1 cellular context compared by ENCODE assay signal in genomic region chr14:23544511-23545447, GRCh38.
TF ChIP-seq lines count a peak whose summit lies in the region.

No MANE protein-coding gene starts in this region.

TF ChIP-seq in WTC11, 78 proteins besides CTCF, POLR2A, EP300 and RAD21 (continued from another document and continues in another):
- TF ChIP-seq PRDM15 (CRISPR knock-in tag; IDR thresholded peaks at IDR 0.05) (peak; percentile 71), ESRRA (CRISPR knock-in tag; IDR thresholded peaks at IDR 0.05; ENCODE audit: borderline replicate concordance) (no peak), FOXK1 (CRISPR knock-in tag; IDR thresholded peaks at IDR 0.05) (no peak), ARID4B (CRISPR knock-in tag; IDR thresholded peaks at IDR 0.05; ENCODE audit: borderline replicate concordance) (0 out of 2 replicates have a peak, but pooled peaks have one; percentile 43), JAZF1 (CRISPR knock-in tag; IDR thresholded peaks at IDR 0.05) (no peak), HMGA2 (CRISPR knock-in tag; IDR thresholded peaks at IDR 0.05) (no peak), OVOL2 (CRISPR knock-in tag; IDR thresholded peaks at IDR 0.05; ENCODE audit: borderline replicate concordance) (no peak), ZBTB21 (CRISPR knock-in tag; IDR thresholded peaks at IDR 0.05; ENCODE audit: borderline replicate concordance) (no peak), MXD4 (CRISPR knock-in tag; IDR thresholded peaks at IDR 0.05; ENCODE audit: borderline replicate concordance) (no peak), MAX (CRISPR knock-in tag; IDR thresholded peaks at IDR 0.05) (peak; percentile 66; the same call in 1 of the 2 replicates), FOXP4 (CRISPR knock-in tag; IDR thresholded peaks at IDR 0.05) (no peak), ZNF263 (CRISPR knock-in tag; IDR thresholded peaks at IDR 0.05; ENCODE audit: low read depth) (no peak), E2F1 (CRISPR knock-in tag; IDR thresholded peaks at IDR 0.05) (no peak), TP53 (CRISPR knock-in tag; IDR thresholded peaks at IDR 0.05) (no peak), NR2C2 (CRISPR knock-in tag; IDR thresholded peaks at IDR 0.05) (no peak), ETV6 (CRISPR knock-in tag; IDR thresholded peaks at IDR 0.05) (no peak), CBFB (CRISPR knock-in tag; IDR thresholded peaks at IDR 0.05; ENCODE audit: low read depth) (no peak), ZNF281 (CRISPR knock-in tag; IDR thresholded peaks at IDR 0.05) (no peak), HMGXB4 (CRISPR knock-in tag; IDR thresholded peaks at IDR 0.05) (no peak), ZBTB43 (CRISPR knock-in tag; IDR thresholded peaks at IDR 0.05) (peak; percentile 99), ERG (CRISPR knock-in tag; IDR thresholded peaks at IDR 0.05) (no peak), SP1 (CRISPR knock-in tag; conservative IDR thresholded peaks at IDR 0.05) (peak; percentile 50), SMAD3 (CRISPR knock-in tag; IDR thresholded peaks at IDR 0.05; ENCODE audit: borderline replicate concordance) (no peak), IRF2 (CRISPR knock-in tag; IDR thresholded peaks at IDR 0.05; ENCODE audit: borderline replicate concordance, low read depth) (no peak), GTF2I (CRISPR knock-in tag; conservative IDR thresholded peaks at IDR 0.05) (no peak), ATF6 (CRISPR knock-in tag; IDR thresholded peaks at IDR 0.05) (no peak), PREB (CRISPR knock-in tag; IDR thresholded peaks at IDR 0.05; ENCODE audit: borderline replicate concordance) (no peak), CREB1 (CRISPR knock-in tag; IDR thresholded peaks at IDR 0.05) (no peak)
